Comparison of ENCODE assay signal across 21 cellular contexts in the genomic region with DNA sequence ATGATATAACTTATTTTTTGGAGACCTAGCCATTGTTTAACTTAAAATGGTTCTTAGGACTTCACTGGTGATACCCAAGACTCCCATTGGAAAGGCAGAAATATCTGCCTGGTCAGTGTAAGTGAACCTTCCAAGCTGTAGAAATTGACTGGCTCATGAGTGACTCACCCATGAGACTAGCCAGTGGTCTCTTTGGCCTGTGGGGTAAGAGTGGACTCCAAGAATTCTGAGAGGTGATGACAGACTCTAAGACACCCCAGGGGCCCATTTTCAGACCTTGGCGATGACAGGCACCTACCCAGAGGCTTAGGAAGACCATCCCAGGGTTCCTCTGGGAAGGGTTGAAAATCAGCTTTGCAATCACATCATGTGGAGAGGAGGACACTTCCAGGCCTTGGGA.
"Had no signal": no experiment of that assay in that cellular context is flagged by ENCODE, and none has a peak within 500 bp of the region (broad histone marks: within the 10 kb centered on the region; RNA-seq: fewer than 3 reads in every experiment).

No MANE protein-coding gene starts in this region.

- H2AFZ ChIP-seq: neural progenitor cell had no signal

- DNase-seq: activated CD4-positive, alpha-beta memory T cell treated with anti-CD3 and anti-CD28 coated beads, Interleukin-2, amount 10 ng/mL, durations not matched to agents 7 days and 5 days; activated CD4-positive, alpha-beta T cell treated with anti-CD3 and anti-CD28 coated beads, Interleukin-2, amount 10 ng/mL, durations not matched to agents 24 days and 14 days; activated effector memory CD4-positive, alpha-beta T cell treated with Interleukin-2 at 50 U/mL for 16 hours; activated naive CD4-positive, alpha-beta T cell treated with anti-CD3 and anti-CD28 coated beads for 36 hours; activated naive CD8-positive, alpha-beta T cell treated with anti-CD3 and anti-CD28 coated beads, Interleukin-2, amount 10 ng/mL, durations not matched to agents 7 days and 5 days; activated T-cell treated with anti-CD3 and anti-CD28 coated beads, Interleukin-2, amount 50 U/mL, for 72 hours; amniotic stem cell; cerebellar nuclear complex; endodermal cell; esophagus squamous epithelium; heart left ventricle; islet precursor cell; naive thymus-derived CD4-positive, alpha-beta T cell; retina; spleen; stimulated activated CD4-positive, alpha-beta T cell treated with anti-CD3 and anti-CD28 coated beads, Interleukin-4, amount 100 ng/mL, for 1 hour; stimulated activated naive CD4-positive, alpha-beta T cell had no signal

- H3K27me3 ChIP-seq: breast epithelium, heart left ventricle, neural progenitor cell had no signal

- H3K4me3 ChIP-seq: breast epithelium, coronary artery, esophagus squamous epithelium, heart left ventricle, neural progenitor cell, spleen, thoracic aorta had no signal

- H3K27ac ChIP-seq: breast epithelium, coronary artery, esophagus squamous epithelium, heart left ventricle, neural progenitor cell, spleen, thoracic aorta had no signal

- H3K4me2 ChIP-seq: neural progenitor cell had no signal

- H3K36me3 ChIP-seq: breast epithelium, esophagus squamous epithelium, heart left ventricle, neural progenitor cell, spleen, thoracic aorta had no signal

- H3K9ac ChIP-seq: neural progenitor cell had no signal

- H3K9me3 ChIP-seq: breast epithelium, esophagus squamous epithelium, thoracic aorta had no signal

- H3K4me1 ChIP-seq: breast epithelium, esophagus squamous epithelium, heart left ventricle had no signal

- ATAC-seq: activated T-cell treated with anti-CD3 and anti-CD28 coated beads, Interleukin-2, amount 50 U/mL, for 72 hours; naive thymus-derived CD4-positive, alpha-beta T cell had no signal
